13 cellular contexts compared by ENCODE assay signal in genomic region chr20:33945391-33946079, GRCh38. TPM values are rescaled to one million over a fixed set of nuclear protein-coding genes. Genes with fewer than 3 reads are reported as not detected.
DNase-seq lines count a peak whose midpoint lies in the region; ATAC-seq and TF ChIP-seq lines count a peak whose summit lies in the region.
"Had no signal": no experiment of that assay in that cellular context is flagged by ENCODE, and none has a peak within 500 bp of the region (broad histone marks: within the 10 kb centered on the region; RNA-seq: fewer than 3 reads in every experiment).

No MANE protein-coding gene starts in this region.

- ATAC-seq in foreskin keratinocyte, result peak; percentile 45
- ATAC-seq in HG02870 (IDR thresholded peaks at IDR 0.05; ENCODE audit: unreplicated experiment), result no peak
- ATAC-seq: left lobe of liver had no signal

- H4K20me1 ChIP-seq in hepatocyte (ENCODE audit: insufficient read depth, poor library complexity, severe bottlenecking), result no peaks in the 10 kb centered on the region

- TF ChIP-seq CTCF in foreskin keratinocyte (conservative IDR thresholded peaks at IDR 0.05) (no peak), hepatocyte (IDR thresholded peaks at IDR 0.05; ENCODE audit: poor library complexity) (no peak)

- H3K4me3 ChIP-seq in hepatocyte, result no peak overlapping the region
- H3K4me3 ChIP-seq: SK-N-MC, thoracic aorta had no signal

- no peaks in the 10 kb centered on the region for H3K9me3 ChIP-seq in hepatocyte (ENCODE audit: low read depth)

- 88% methylated on average over 5 of the region's 5 CpGs for WGBS in hepatocyte (ENCODE audit: low lambda C conversion rate, missing lambda C conversion rate)

- no peak overlapping the region for H3K27ac ChIP-seq in foreskin keratinocyte
- no peak overlapping the region for H3K27ac ChIP-seq in hepatocyte
- H3K27ac ChIP-seq: SK-N-MC, thoracic aorta had no signal

- no peak overlapping the region for H2AFZ ChIP-seq in hepatocyte

- no peak overlapping the region for H3K4me2 ChIP-seq in hepatocyte

- no peaks in the 10 kb centered on the region for H3K9me2 ChIP-seq in hepatocyte (replicated peaks; ENCODE audit: insufficient read depth)

- no peaks in the 10 kb centered on the region for H3K36me3 ChIP-seq in hepatocyte (replicated peaks; ENCODE audit: insufficient read depth, low read depth)
- H3K36me3 ChIP-seq: thoracic aorta had no signal

- H3K4me1 ChIP-seq in foreskin keratinocyte (no peaks in the 10 kb centered on the region), hepatocyte (ENCODE audit: insufficient read depth) (no peaks in the 10 kb centered on the region)

- H3K27me3 ChIP-seq in foreskin keratinocyte (no peaks in the 10 kb centered on the region), hepatocyte (no peaks in the 10 kb centered on the region)

- DNase-seq in HS-5 (ENCODE audit: low read depth) (peak; percentile 24), amygdala (lab: John Stamatoyannopoulos, UW) (peak in 47 of 56 donors; percentile 2 to 85 (median 54)), foreskin keratinocyte (peak; percentile 42 to 77), stromal cell of bone marrow (ENCODE audit: low read depth) (peak; percentile 81), hepatocyte (ENCODE audit: low spot score) (no peak)
- no peak for DNase-seq in activated CD4-positive, alpha-beta T cell treated with anti-CD3 and anti-CD28 coated beads for 1 hour
- DNase-seq: activated gamma-delta T cell treated with Interleukin-2 at 50 U/mL for 16 hours; NCI-H524 treated with DMSO at 0.1 percent for 48 hours; stimulated activated CD4-positive, alpha-beta T cell treated with anti-CD3 and anti-CD28 coated beads, Interleukin-4, amount 100 ng/mL, for 4 hours had no signal

- H3K79me2 ChIP-seq in hepatocyte, result no peaks in the 10 kb centered on the region

RNA-seq across cellular contexts. Expression of gene RALY, which starts 48.2 kb away (rescaled TPM):
- 141 and 163 TPM in 2 replicates for total RNA-seq in foreskin keratinocyte
- 193 and 211 TPM in 2 replicates for polyA plus RNA-seq in foreskin keratinocyte
- total RNA-seq in hepatocyte, result 122 and 123 TPM in 2 replicates
- polyA plus RNA-seq in hepatocyte, result 209 and 240 TPM in 2 replicates

Comparison
In these comparisons a context has a peak if more than half of its experiments do, and no peak if none do; other contexts are left out.
1. DNase-seq: peak in HS-5 (single experiment), amygdala (47 of 56), foreskin keratinocyte (2 of 2) and stromal cell of bone marrow (single experiment); none in hepatocyte (single experiment) and activated CD4-positive, alpha-beta T cell treated with anti-CD3 and anti-CD28 coated beads for 1 hour (single experiment).